In genomic region chr17:76710863-76711611, GRCh38 we compare ENCODE assay signal across 8 cellular contexts. TPM values are rescaled to one million over a fixed set of nuclear protein-coding genes. Genes with fewer than 3 reads are reported as not detected.
DNase-seq lines count a peak whose midpoint lies in the region; ATAC-seq and TF ChIP-seq lines count a peak whose summit lies in the region.

Gene MXRA7 (minus strand): TSS chr17:76710965. CDS start chr17:76710946, 19 bp downstream.

- H3K27me3 Mint-ChIP-seq in CD14-positive monocyte (ENCODE audit: low read depth in 3 of 3), result peaks cover 25 to 33% (median 26%) of the 10 kb centered on the region in 3 donors

- 1 to 10% (median 3%) methylated on average over 14 to 45 of the region's 56 CpGs for WGBS in ovary, 3 donors

- no peaks in the 10 kb centered on the region for H3K27me3 ChIP-seq in ovary
- no peaks in the 10 kb centered on the region for H3K27me3 ChIP-seq in uterus

- peaks cover 34% of the 10 kb centered on the region in 2 donors for H3K36me3 Mint-ChIP-seq in CD14-positive monocyte

- no peak for TF ChIP-seq EP300 in ovary (IDR thresholded peaks at IDR 0.05)

- H3K4me1 ChIP-seq in ovary (ENCODE audit: insufficient read depth) (peaks cover 18% of the 10 kb centered on the region), uterus (peaks cover 0 to 10% of the 10 kb centered on the region in 2 donors)

- TF ChIP-seq POLR2A in ovary (IDR thresholded peaks at IDR 0.05), result no peak
- TF ChIP-seq POLR2A in uterus (IDR thresholded peaks at IDR 0.05), result no peak

- H3K4me3 Mint-ChIP-seq in CD14-positive monocyte, result peak within 1 kb of the TSS; percentile 67 to 82

- H3K4me1 Mint-ChIP-seq in CD14-positive monocyte, result peaks cover 27% of the 10 kb centered on the region

- peak within 1 kb of the TSS; percentile 87 for H3K4me3 ChIP-seq in ovary
- H3K4me3 ChIP-seq in uterus, result peak within 1 kb of the TSS; percentile 61 to 77

- DNase-seq in CD14-positive monocyte (ENCODE audit: low spot score) (no peak), amniotic epithelial cell (ENCODE audit: low read depth) (peak; percentile 50), cardiac septum (ENCODE audit: low spot score) (peak; percentile 88), ovary (peak; percentile 80 to 89 (median 88)), uterus (peak; percentile 82 to 86)
- no peak for DNase-seq in NK-92 treated with Interleukin-12 subunit alpha and Interleukin-12 subunit beta, amount 100 ng/mL, for 24 hours (lab: John Stamatoyannopoulos, UW)

- H3K9me3 ChIP-seq in ovary (no peaks in the 10 kb centered on the region), uterus (no peaks in the 10 kb centered on the region)

- peaks cover 0 to 8% (median 2%) of the 10 kb centered on the region in 7 donors for H3K9me3 Mint-ChIP-seq in CD14-positive monocyte

- H3K27ac ChIP-seq in ovary (peak within 1 kb of the TSS; percentile 83 to 93), uterus (peak within 1 kb of the TSS; percentile 85 to 96)

- ATAC-seq in HG03159 (IDR thresholded peaks at IDR 0.05; ENCODE audit: unreplicated experiment) (peak; percentile 53), SK-N-SH treated with all-trans-retinoic acid at 6 μM for 48 hours (peak; percentile 45)

- intact Hi-C loops in CD14-positive monocyte (cut with micrococcal nuclease), result loop anchor here in 1 of 2 donors (10.0 kb wide), 1 partner anchor 206 kb away; the partner anchor contains the start of gene RHBDF2
- intact Hi-C loops in cardiac septum (cut with DNase I), result loop anchor here (5.0 kb wide), 2 partner anchors 39 to 154 kb away; no protein-coding TSS in a partner anchor
- intact Hi-C loops in ovary (cut with DNase I), result loop anchor here in 2 of 4 donors (5.0 to 10.0 kb wide), 2 partner anchors 86 to 184 kb away; no protein-coding TSS in a partner anchor
- intact Hi-C loops in uterus (cut with DNase I; ENCODE audit: low total_unique reads), result loop anchor here (10.0 kb wide), 1 partner anchor 156 kb away; no protein-coding TSS in a partner anchor

- no peaks in the 10 kb centered on the region for H3K36me3 ChIP-seq in ovary
- no peaks in the 10 kb centered on the region for H3K36me3 ChIP-seq in uterus

- H3K27ac Mint-ChIP-seq in CD14-positive monocyte, result peak within 1 kb of the TSS in 4 of 7 donors; percentile 53 to 84 (median 72)

- TF ChIP-seq CTCF in CD14-positive monocyte (IDR thresholded peaks at IDR 0.05) (no peak), ovary (IDR thresholded peaks at IDR 0.05) (no peak), uterus (IDR thresholded peaks at IDR 0.05) (no peak)

TF ChIP-seq in SK-N-SH treated with all-trans-retinoic acid at 6 μM for 48 hours, 23 proteins besides CTCF, POLR2A, EP300 and RAD21:
- TF ChIP-seq CSRNP3 (CRISPR knock-in tag; IDR thresholded peaks at IDR 0.05) (no peak), TCF4 (CRISPR knock-in tag; IDR thresholded peaks at IDR 0.05; ENCODE audit: borderline replicate concordance) (no peak), ZFP3 (CRISPR knock-in tag; IDR thresholded peaks at IDR 0.05) (0 out of 2 replicates have a peak, but pooled peaks have one; percentile 13), TSHZ2 (CRISPR knock-in tag; IDR thresholded peaks at IDR 0.05) (no peak)

RNA-seq across cellular contexts. Expression of gene MXRA7, which starts in this region (rescaled TPM):
- polyA plus RNA-seq in CD14-positive monocyte (under 1 TPM; 0.30 to 0.81 TPM), ovary (100 to 1,000 TPM; 199 to 759 TPM)
- total RNA-seq in cardiac septum (666 TPM), ovary (100 to 1,000 TPM; 107 to 210 (median 181) TPM), uterus (100 to 1,000 TPM; 174 to 250 (median 197) TPM)

Comparison
In these comparisons a context has a peak if more than half of its experiments do, and no peak if none do; other contexts are left out.
1. RNA of gene MXRA7 (polyA plus RNA-seq): 199 to 759 TPM in ovary; 0.30 to 0.81 TPM in CD14-positive monocyte; every median in the first group is over 100 times any median in the second.
2. DNase-seq: peak in amniotic epithelial cell (single experiment), cardiac septum (single experiment), ovary (5 of 5) and uterus (2 of 2); none in CD14-positive monocyte (single experiment) and NK-92 treated with Interleukin-12 subunit alpha and Interleukin-12 subunit beta, amount 100 ng/mL, for 24 hours (single experiment).